ENCODE assay signal across 27 cellular contexts in genomic region chr3:188707396-188708288, GRCh38.
DNase-seq lines count a peak whose midpoint lies in the region; ATAC-seq and TF ChIP-seq lines count a peak whose summit lies in the region.
"Had no signal": no experiment of that assay in that cellular context is flagged by ENCODE, and none has a peak within 500 bp of the region (broad histone marks: within the 10 kb centered on the region; RNA-seq: fewer than 3 reads in every experiment).

No MANE protein-coding gene starts in this region.

- no peaks in the 10 kb centered on the region for H3K9me3 Mint-ChIP-seq in activated CD4-positive, alpha-beta T cell treated with anti-CD3 and anti-CD28 coated beads, Interleukin-2, amount 10 ng/mL, durations not matched to agents 7 days and 5 days
- H3K9me3 Mint-ChIP-seq: activated T-cell treated with anti-CD3 and anti-CD28 coated beads, Interleukin-2, amount 50 U/mL, for 4 hours; T-helper 2 cell treated with Interferon-gamma antibody and Interleukin-4, amounts not matched to agents 5 μg/mL and 100 μg/mL, for 36 hours had no signal

- POLR2A ChIA-PET in activated CD4-positive, alpha-beta T cell treated with anti-CD3 and anti-CD28 coated beads, Interleukin-2, amount 10 ng/mL, durations not matched to agents 7 days and 5 days (lab: Charles Lee) = no interaction called here

- H3K9me3 ChIP-seq in right atrium auricular region (no peaks in the 10 kb centered on the region), neutrophil (no peaks in the 10 kb centered on the region)
- H3K9me3 ChIP-seq: BE2C, colonic mucosa, lower lobe of right lung, pancreas, spleen, upper lobe of left lung had no signal

- H3K27ac Mint-ChIP-seq in activated CD4-positive, alpha-beta T cell treated with anti-CD3 and anti-CD28 coated beads, Interleukin-2, amount 10 ng/mL, durations not matched to agents 7 days and 5 days = no peak overlapping the region
- H3K27ac Mint-ChIP-seq: activated CD4-positive, alpha-beta T cell treated with anti-CD3 and anti-CD28 coated beads for 36 hours; T-helper 2 cell treated with Interferon-gamma antibody and Interleukin-4, amounts not matched to agents 5 μg/mL and 100 μg/mL, for 36 hours had no signal

- no peak for ATAC-seq in Right ventricle myocardium inferior
- ATAC-seq in GM21381 (IDR thresholded peaks at IDR 0.05; ENCODE audit: unreplicated experiment) = no peak
- ATAC-seq: activated CD4-positive, alpha-beta T cell treated with anti-CD3 and anti-CD28 coated beads for 36 hours; activated T-cell treated with anti-CD3 and anti-CD28 coated beads, Interleukin-2, amount 50 U/mL, for 4 hours; lower lobe of right lung; pancreas had no signal

- CTCF ChIA-PET in activated CD4-positive, alpha-beta T cell treated with anti-CD3 and anti-CD28 coated beads, Interleukin-2, amount 10 ng/mL, durations not matched to agents 7 days and 5 days (lab: Charles Lee) = interaction anchor here (0.6 kb wide), 1 partner anchor 40 kb away, joined by 3 read pairs; no protein-coding TSS in a partner anchor

- DNase-seq in Right ventricle myocardium inferior (ENCODE audit: missing footprints) = peak; percentile 45
- DNase-seq in right atrium auricular region (ENCODE audit: low spot score) = no peak
- peak; percentile 11 for DNase-seq in M059J (ENCODE audit: low read depth)
- peak; percentile 64 for DNase-seq in fibroblast of pulmonary artery (ENCODE audit: low read depth)
- DNase-seq in NCI-H345 treated with DMSO at 0.1 percent for 48 hours (lab: John Stamatoyannopoulos, UW; ENCODE audit: unreplicated experiment) = no peak
- no peak for DNase-seq in activated CD4-positive, alpha-beta T cell treated with anti-CD3 and anti-CD28 coated beads, Interleukin-2, amount 10 ng/mL, durations not matched to agents 7 days and 5 days
- DNase-seq: ACHN; activated CD4-positive, alpha-beta T cell treated with anti-CD3 and anti-CD28 coated beads for 36 hours; activated naive CD4-positive, alpha-beta T cell; activated T-cell treated with anti-CD3 and anti-CD28 coated beads, Interleukin-2, amount 50 U/mL, for 4 hours; BE2C; brain microvascular endothelial cell; colonic mucosa; kidney glomerular epithelial cell; lower lobe of right lung; NCI-H1092; NCI-H1694 treated with DMSO at 0.1 percent for 48 hours; NCI-H524 treated with DMSO at 0.1 percent for 48 hours; pancreas; PC-9; SHP77; spleen; stimulated activated CD4-positive, alpha-beta T cell treated with anti-CD3 and anti-CD28 coated beads, Interleukin-2, amount 100 ng/mL, for 48 hours had no signal

- intact Hi-C loops in Right ventricle myocardium inferior (cut with DNase I) = no loop called here

- H3K27ac ChIP-seq in right atrium auricular region (no peak overlapping the region), neutrophil (peak overlapping the region; percentile 23)
- H3K27ac ChIP-seq: brain microvascular endothelial cell, colonic mucosa, lower lobe of right lung, pancreas, PC-9, upper lobe of left lung had no signal

- no peaks in the 10 kb centered on the region for H3K27me3 Mint-ChIP-seq in activated CD4-positive, alpha-beta T cell treated with anti-CD3 and anti-CD28 coated beads, Interleukin-2, amount 10 ng/mL, durations not matched to agents 7 days and 5 days
- H3K27me3 Mint-ChIP-seq: activated CD4-positive, alpha-beta T cell treated with anti-CD3 and anti-CD28 coated beads for 36 hours had no signal

- TF ChIP-seq CTCF in right atrium auricular region (IDR thresholded peaks at IDR 0.05) (no peak), fibroblast of pulmonary artery (IDR thresholded peaks at IDR 0.05; ENCODE audit: low read length, missing control alignments) (no peak), neutrophil (IDR thresholded peaks at IDR 0.05) (no peak)

- H3K27me3 ChIP-seq in right atrium auricular region = no peaks in the 10 kb centered on the region
- H3K27me3 ChIP-seq in neutrophil = no peaks in the 10 kb centered on the region
- H3K27me3 ChIP-seq: BE2C, brain microvascular endothelial cell, colonic mucosa, pancreas, spleen, upper lobe of left lung had no signal

- H3K4me1 ChIP-seq in right atrium auricular region = peaks cover 0 to 22% of the 10 kb centered on the region in 2 donors
- H3K4me1 ChIP-seq in neutrophil (ENCODE audit: control insufficient read depth in 1 of 2, insufficient read depth in 1 of 2, low read depth in 1 of 2, low read length in 1 of 2) = peaks cover 24 to 28% of the 10 kb centered on the region in 2 experiments
- H3K4me1 ChIP-seq: BE2C, colonic mucosa had no signal

- no peak overlapping the region for H3K4me3 ChIP-seq in right atrium auricular region
- H3K4me3 ChIP-seq in fibroblast of pulmonary artery (replicated peaks; ENCODE audit: low read depth, low read length) = no peak overlapping the region
- no peak overlapping the region for H3K4me3 ChIP-seq in neutrophil (ENCODE audit: low read depth in 1 of 2, low read length in 1 of 2)
- H3K4me3 ChIP-seq: colonic mucosa, lower lobe of right lung, pancreas, PC-9, spleen, upper lobe of left lung had no signal

- H3K4me1 Mint-ChIP-seq in activated CD4-positive, alpha-beta T cell treated with anti-CD3 and anti-CD28 coated beads, Interleukin-2, amount 10 ng/mL, durations not matched to agents 7 days and 5 days = peaks cover 5% of the 10 kb centered on the region

- H3K4me3 Mint-ChIP-seq in activated CD4-positive, alpha-beta T cell treated with anti-CD3 and anti-CD28 coated beads, Interleukin-2, amount 10 ng/mL, durations not matched to agents 7 days and 5 days = no peak overlapping the region
- H3K4me3 Mint-ChIP-seq: activated CD4-positive, alpha-beta T cell treated with anti-CD3 and anti-CD28 coated beads for 36 hours; activated T-cell treated with anti-CD3 and anti-CD28 coated beads, Interleukin-2, amount 50 U/mL, for 4 hours; T-helper 2 cell treated with Interferon-gamma antibody and Interleukin-4, amounts not matched to agents 5 μg/mL and 100 μg/mL, for 36 hours had no signal

- H3K36me3 Mint-ChIP-seq in activated CD4-positive, alpha-beta T cell treated with anti-CD3 and anti-CD28 coated beads, Interleukin-2, amount 10 ng/mL, durations not matched to agents 7 days and 5 days (ENCODE audit: low read depth) = peaks cover 10% of the 10 kb centered on the region

- H3K36me3 ChIP-seq in right atrium auricular region (no peaks in the 10 kb centered on the region), neutrophil (no peaks in the 10 kb centered on the region)
- H3K36me3 ChIP-seq: BE2C, brain microvascular endothelial cell, colonic mucosa, lower lobe of right lung, pancreas, upper lobe of left lung had no signal

Comparison
In these comparisons a context has a peak if more than half of its experiments do, and no peak if none do; other contexts are left out.
1. DNase-seq: peak in Right ventricle myocardium inferior (single experiment), M059J (single experiment) and fibroblast of pulmonary artery (single experiment); none in right atrium auricular region (single experiment), NCI-H345 treated with DMSO at 0.1 percent for 48 hours (single experiment) and activated CD4-positive, alpha-beta T cell treated with anti-CD3 and anti-CD28 coated beads, Interleukin-2, amount 10 ng/mL, durations not matched to agents 7 days and 5 days (single experiment).